ENCODE assay signal across 10 cellular contexts in the genomic region with DNA sequence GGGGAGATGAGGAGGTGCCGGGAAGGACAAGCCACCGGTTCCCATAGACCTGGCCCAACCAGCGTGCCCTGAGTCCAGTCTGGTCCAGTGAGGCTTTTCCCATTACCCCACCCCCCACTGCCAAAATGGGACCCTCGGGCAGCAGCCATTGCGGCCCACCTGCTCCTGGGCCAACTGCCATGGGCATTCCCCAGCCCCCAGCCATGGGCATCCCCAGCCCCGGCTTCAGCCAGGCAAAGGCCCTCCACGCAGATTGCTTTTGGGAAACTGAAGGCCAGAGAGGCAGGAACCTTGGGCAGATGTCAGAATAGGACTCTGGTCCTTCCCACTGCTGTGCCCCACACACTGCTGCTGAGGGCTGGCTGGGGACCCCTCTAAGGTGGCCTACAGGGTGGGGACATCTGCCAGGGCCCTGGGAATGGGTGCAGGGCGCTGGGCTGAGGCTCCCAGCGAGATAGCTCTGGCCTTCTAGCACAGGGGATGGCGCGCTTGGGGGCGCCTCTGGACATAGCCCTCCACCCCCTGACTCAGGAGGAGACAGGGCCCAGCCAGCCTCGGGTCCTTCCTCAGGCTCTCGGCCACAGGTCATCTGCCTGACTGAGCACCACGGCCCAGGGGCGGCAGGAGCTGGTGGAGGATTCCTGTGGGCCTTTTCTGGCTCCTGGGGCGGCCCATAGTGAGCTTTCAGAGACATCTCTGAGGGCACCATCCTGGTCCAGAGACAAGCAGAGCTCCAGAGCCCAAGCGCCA. TPM values are rescaled to one million over a fixed set of nuclear protein-coding genes. Genes with fewer than 3 reads are reported as not detected.
DNase-seq lines count a peak whose midpoint lies in the region; ATAC-seq and TF ChIP-seq lines count a peak whose summit lies in the region.
"Had no signal": no experiment of that assay in that cellular context is flagged by ENCODE, and none has a peak within 500 bp of the region (broad histone marks: within the 10 kb centered on the region; RNA-seq: fewer than 3 reads in every experiment).

No MANE protein-coding gene starts in this region.

- peaks cover 13% of the 10 kb centered on the region for H3K36me3 ChIP-seq in CD8-positive, alpha-beta memory T cell (ENCODE audit: insufficient read depth, low read length)
- H3K36me3 ChIP-seq in heart right ventricle (peaks cover 0 to 45% (median 17%) of the 10 kb centered on the region in 9 donors), smooth muscle cell (ENCODE audit: low read depth) (no peaks in the 10 kb centered on the region)

- no peak for TF ChIP-seq CTCF in heart right ventricle (IDR thresholded peaks at IDR 0.05)
- no peak for TF ChIP-seq CTCF in smooth muscle cell (IDR thresholded peaks at IDR 0.05; ENCODE audit: borderline replicate concordance, insufficient read depth, poor library complexity, severe bottlenecking)

- peaks cover 44% of the 10 kb centered on the region for H4K20me1 ChIP-seq in smooth muscle cell (ENCODE audit: low read depth)

- peak overlapping the region in 1 of 7 donors; percentile 60 for H3K4me3 Mint-ChIP-seq in CD8-positive, alpha-beta memory T cell
- peak overlapping the region; percentile 82 for H3K4me3 Mint-ChIP-seq in activated CD4-positive, alpha-beta memory T cell treated with anti-CD3 and anti-CD28 coated beads for 36 hours

- no peaks in the 10 kb centered on the region for H3F3A ChIP-seq in smooth muscle cell (ENCODE audit: low read depth)

- ATAC-seq in heart right ventricle: no peak
- ATAC-seq in HG02588 (IDR thresholded peaks at IDR 0.05; ENCODE audit: unreplicated experiment): no peak
- ATAC-seq: T-cell had no signal

- CTCF ChIA-PET in CD8-positive, alpha-beta memory T cell (lab: Charles Lee): no interaction called here
- CTCF ChIA-PET in activated CD4-positive, alpha-beta memory T cell treated with anti-CD3 and anti-CD28 coated beads for 36 hours (lab: Charles Lee): interaction anchor here (1.2 kb wide), 1 partner anchor 35 kb away, joined by 4 read pairs; no protein-coding TSS in a partner anchor

- no peaks in the 10 kb centered on the region for H3K27me3 ChIP-seq in CD8-positive, alpha-beta memory T cell (ENCODE audit: insufficient read depth, low read length, poor library complexity, severe bottlenecking)
- H3K27me3 ChIP-seq in heart right ventricle: no peaks in the 10 kb centered on the region
- H3K27me3 ChIP-seq in smooth muscle cell (ENCODE audit: low read depth): no peaks in the 10 kb centered on the region

- no peaks in the 10 kb centered on the region for H3K9me3 ChIP-seq in CD8-positive, alpha-beta memory T cell (ENCODE audit: low read length)
- H3K9me3 ChIP-seq in heart right ventricle (no peaks in the 10 kb centered on the region), smooth muscle cell (replicated peaks; ENCODE audit: low read depth) (no peaks in the 10 kb centered on the region)

- no peak overlapping the region for H3K4me3 ChIP-seq in CD8-positive, alpha-beta memory T cell (ENCODE audit: low read length)
- H3K4me3 ChIP-seq in heart right ventricle (peak overlapping the region in 2 of 10 donors; percentile 88 to 97), smooth muscle cell (no peak overlapping the region)

- POLR2A ChIA-PET in CD8-positive, alpha-beta memory T cell (lab: Charles Lee): no interaction called here
- POLR2A ChIA-PET in activated CD4-positive, alpha-beta memory T cell treated with anti-CD3 and anti-CD28 coated beads for 36 hours (lab: Charles Lee): interaction anchor here (0.9 to 1.8 kb wide), 2 partner anchors 29 to 51 kb away, joined by 3 to 5 read pairs; no protein-coding TSS in a partner anchor

- peaks cover 0 to 31% (median 4%) of the 10 kb centered on the region in 3 donors for H3K36me3 Mint-ChIP-seq in CD8-positive, alpha-beta memory T cell
- H3K36me3 Mint-ChIP-seq in activated CD4-positive, alpha-beta memory T cell treated with anti-CD3 and anti-CD28 coated beads for 36 hours: peaks cover 35% of the 10 kb centered on the region

- H3K4me1 ChIP-seq in CD8-positive, alpha-beta memory T cell (ENCODE audit: insufficient read depth, low read length): peaks cover 38% of the 10 kb centered on the region
- H3K4me1 ChIP-seq in heart right ventricle: peaks cover 44 to 78% (median 68%) of the 10 kb centered on the region in 9 donors
- H3K4me1 ChIP-seq in smooth muscle cell (ENCODE audit: low read depth): peaks cover 8% of the 10 kb centered on the region

- H3K4me1 Mint-ChIP-seq in CD8-positive, alpha-beta memory T cell: peaks cover 11 to 50% (median 20%) of the 10 kb centered on the region in 3 donors
- peaks cover 39% of the 10 kb centered on the region for H3K4me1 Mint-ChIP-seq in activated CD4-positive, alpha-beta memory T cell treated with anti-CD3 and anti-CD28 coated beads for 36 hours (ENCODE audit: low read depth)

- no peak overlapping the region for H3K27ac ChIP-seq in CD8-positive, alpha-beta memory T cell (ENCODE audit: low read depth, low read length)
- H3K27ac ChIP-seq in heart right ventricle (peak overlapping the region in 9 of 10 donors; percentile 71 to 99 (median 98)), smooth muscle cell (ENCODE audit: low read depth) (peak overlapping the region; percentile 19)

- H3K27ac Mint-ChIP-seq in CD8-positive, alpha-beta memory T cell: peak overlapping the region in 6 of 8 donors; percentile 33 to 99 (median 62)
- peak overlapping the region; percentile 93 for H3K27ac Mint-ChIP-seq in activated CD4-positive, alpha-beta memory T cell treated with anti-CD3 and anti-CD28 coated beads for 36 hours

- H2AFZ ChIP-seq in smooth muscle cell (ENCODE audit: low read depth): no peak overlapping the region

- no peak overlapping the region for H3K9ac ChIP-seq in smooth muscle cell (ENCODE audit: low read depth)

- 86 to 87% methylated on average over 18 of the region's 18 CpGs for WGBS in heart right ventricle, 2 donors
- 96% methylated on average over 18 of the region's 18 CpGs for WGBS in smooth muscle cell (ENCODE audit: low lambda C conversion rate)

- peaks cover 0 to 3% of the 10 kb centered on the region in 2 donors for H3K27me3 Mint-ChIP-seq in CD8-positive, alpha-beta memory T cell
- H3K27me3 Mint-ChIP-seq in activated CD4-positive, alpha-beta memory T cell treated with anti-CD3 and anti-CD28 coated beads for 36 hours: no peaks in the 10 kb centered on the region
- H3K27me3 Mint-ChIP-seq: T-cell had no signal

- intact Hi-C loops in activated CD4-positive, alpha-beta memory T cell treated with anti-CD3 and anti-CD28 coated beads for 36 hours (cut with micrococcal nuclease): no loop called here
- intact Hi-C loops in heart right ventricle (cut with DNase I): loop anchor here in 1 of 10 donors (5.0 kb wide), 1 partner anchor 33 kb away; no protein-coding TSS in a partner anchor

- peaks cover 33% of the 10 kb centered on the region for H3K79me2 ChIP-seq in smooth muscle cell (ENCODE audit: low read depth)

- peak in 2 of 5 donors; percentile 0 to 47 for DNase-seq in CD8-positive, alpha-beta memory T cell
- no peak for DNase-seq in activated CD4-positive, alpha-beta memory T cell treated with anti-CD3 and anti-CD28 coated beads for 36 hours
- DNase-seq in heart right ventricle (peak in 1 of 2 donors; percentile 22), smooth muscle cell (lab: John Stamatoyannopoulos, UW; ENCODE audit: unreplicated experiment) (no peak), putamen (ENCODE audit: low spot score) (no peak), NCI-H446 treated with DMSO at 0.1 percent for 48 hours (lab: John Stamatoyannopoulos, UW) (no peak), medulla oblongata (ENCODE audit: extremely low spot score) (no peak)

- peaks cover 0 to 4% (median 0%) of the 10 kb centered on the region in 5 donors for H3K9me3 Mint-ChIP-seq in CD8-positive, alpha-beta memory T cell
- no peaks in the 10 kb centered on the region for H3K9me3 Mint-ChIP-seq in activated CD4-positive, alpha-beta memory T cell treated with anti-CD3 and anti-CD28 coated beads for 36 hours
- H3K9me3 Mint-ChIP-seq: T-cell had no signal

- H3K4me2 ChIP-seq in smooth muscle cell: no peak overlapping the region

RNA-seq across cellular contexts. Expression of gene PIM3, which starts 4.9 kb away (rescaled TPM):
- 100 to 1,000 TPM; 202 to 227 TPM for total RNA-seq in CD8-positive, alpha-beta memory T cell
- 39.3 TPM for polyA plus RNA-seq in CD8-positive, alpha-beta memory T cell
- total RNA-seq in activated CD4-positive, alpha-beta memory T cell treated with anti-CD3 and anti-CD28 coated beads for 36 hours: 100 to 1,000 TPM; 222 to 231 TPM
- 10 to 100 TPM; 27.4 to 81.6 (median 41.6) TPM for total RNA-seq in heart right ventricle
- 10 to 100 TPM; 43.9 to 62.0 TPM for polyA plus RNA-seq in heart right ventricle
- total RNA-seq in smooth muscle cell: 19.1 and 20.1 TPM in 2 replicates
- 43.3 and 51.9 TPM in 2 replicates for polyA plus RNA-seq in smooth muscle cell

RNA-seq across cellular contexts. Expression of gene CRELD2, which starts 47.0 kb away (rescaled TPM):
- total RNA-seq in CD8-positive, alpha-beta memory T cell: 10 to 100 TPM; 49.4 to 50.7 TPM
- polyA plus RNA-seq in CD8-positive, alpha-beta memory T cell: 53.2 TPM
- 10 to 100 TPM; 29.8 to 30.7 TPM for total RNA-seq in activated CD4-positive, alpha-beta memory T cell treated with anti-CD3 and anti-CD28 coated beads for 36 hours
- total RNA-seq in heart right ventricle (10 to 100 TPM; 13.0 to 32.5 (median 19.2) TPM), smooth muscle cell (47.4 and 52.7 TPM in 2 replicates)
- polyA plus RNA-seq in heart right ventricle (10 to 100 TPM; 11.0 to 90.0 TPM), smooth muscle cell (100 and 127 TPM in 2 replicates)

RNA-seq across cellular contexts. Expression of gene IL17REL, which starts 47.1 kb away (rescaled TPM):
- total RNA-seq in CD8-positive, alpha-beta memory T cell: under 1 TPM; 0.20 to 0.29 TPM
- polyA plus RNA-seq in CD8-positive, alpha-beta memory T cell: not detected
- total RNA-seq in activated CD4-positive, alpha-beta memory T cell treated with anti-CD3 and anti-CD28 coated beads for 36 hours: 1 to 10 TPM in 1 of 2 experiments, under 1 TPM in 1; 0.73 to 1.1 TPM
- under 1 TPM in 1 of 10 donors, not detected in 9; 0.11 TPM for total RNA-seq in heart right ventricle
- polyA plus RNA-seq in heart right ventricle: not detected
- total RNA-seq in smooth muscle cell: 0.04 TPM in 1 of 2 replicates, not detected in the other
- polyA plus RNA-seq in smooth muscle cell: not detected in 2 replicates
- total RNA-seq: kidney epithelial cell had no signal

RNA-seq across cellular contexts. Expression of gene ALG12, which starts 47.2 kb away (rescaled TPM):
- 10 to 100 TPM; 21.0 TPM for total RNA-seq in CD8-positive, alpha-beta memory T cell
- polyA plus RNA-seq in CD8-positive, alpha-beta memory T cell: 21.8 TPM
- total RNA-seq in activated CD4-positive, alpha-beta memory T cell treated with anti-CD3 and anti-CD28 coated beads for 36 hours: 10 to 100 TPM; 12.4 to 13.8 TPM
- 10 to 100 TPM in 9 of 10 donors, 1 to 10 TPM in 1; 9.6 to 19.8 (median 16.0) TPM for total RNA-seq in heart right ventricle
- polyA plus RNA-seq in heart right ventricle: 10 to 100 TPM in 1 of 2 donors, 1 to 10 TPM in 1; 9.7 to 10.4 TPM
- total RNA-seq in smooth muscle cell: 12.7 and 13.9 TPM in 2 replicates
- 42.7 and 45.9 TPM in 2 replicates for polyA plus RNA-seq in smooth muscle cell
